16 cellular contexts compared by ENCODE assay signal in the genomic region with DNA sequence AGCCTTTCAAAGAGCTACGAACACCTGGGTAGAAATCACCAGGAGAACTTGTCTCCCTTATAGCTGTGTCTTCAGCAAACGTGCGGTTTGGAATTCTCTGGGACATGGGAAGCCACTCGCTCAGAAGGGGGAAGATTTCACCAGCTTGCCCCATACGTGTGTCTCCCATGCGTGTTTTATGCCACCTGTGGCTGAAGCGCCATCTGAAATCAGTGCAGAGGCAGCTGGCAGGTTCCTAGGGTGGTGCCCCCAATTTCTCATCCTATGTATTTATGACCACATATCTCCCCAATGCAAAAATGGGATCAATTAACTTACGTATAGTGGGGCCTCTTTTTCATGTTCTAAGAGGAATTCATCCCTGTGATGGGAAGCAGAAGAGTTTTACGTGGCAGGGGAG.
A peak's percentile ranks its signal among the peaks of the same experiment; 100 is the strongest.
DNase-seq lines count a peak whose midpoint lies in the region; ATAC-seq and TF ChIP-seq lines count a peak whose summit lies in the region.
"Had no signal": no experiment of that assay in that cellular context is flagged by ENCODE, and none has a peak within 500 bp of the region (broad histone marks: within the 10 kb centered on the region; RNA-seq: fewer than 3 reads in every experiment).

No MANE protein-coding gene starts in this region.

- intact Hi-C loops in testis (cut with DNase I; ENCODE audit: low total_unique reads): no loop called here

- H3K79me2 ChIP-seq in osteoblast (ENCODE audit: insufficient read depth, low read length): no peaks in the 10 kb centered on the region

- H2AFZ ChIP-seq in osteoblast (ENCODE audit: low read length): no peak overlapping the region
- H2AFZ ChIP-seq: GM23248 had no signal

- no peaks in the 10 kb centered on the region for H3K36me3 ChIP-seq in osteoblast (ENCODE audit: insufficient read depth, low read length)
- no peaks in the 10 kb centered on the region for H3K36me3 ChIP-seq in testis (ENCODE audit: low read depth, missing control alignments)
- H3K36me3 ChIP-seq: BLaER1 treated with 17β-estradiol and CSF1 and Interleukin-3, amounts not matched to agents 10 nM and 100 nM; HAP-1 had no signal

- no peaks in the 10 kb centered on the region for H3K9me3 ChIP-seq in osteoblast (ENCODE audit: low read depth, low read length)
- no peaks in the 10 kb centered on the region for H3K9me3 ChIP-seq in testis
- H3K9me3 ChIP-seq: BLaER1 treated with 17β-estradiol and CSF1 and Interleukin-3, amounts not matched to agents 10 nM and 100 nM; HAP-1 had no signal

- no peaks in the 10 kb centered on the region for H3K36me3 Mint-ChIP-seq in WTC11
- H3K36me3 Mint-ChIP-seq: CD8-positive, alpha-beta T cell had no signal

- POLR2A ChIA-PET in WTC11 (lab: Charles Lee): no interaction called here

- no peaks in the 10 kb centered on the region for H3K27me3 Mint-ChIP-seq in WTC11 (ENCODE audit: low read depth)
- H3K27me3 Mint-ChIP-seq: B cell had no signal

- no peak overlapping the region for H3K27ac Mint-ChIP-seq in WTC11
- H3K27ac Mint-ChIP-seq: B cell; CD8-positive, alpha-beta T cell had no signal

- WGBS in testis, 2 donors: 92 to 93% methylated on average over 9 of the region's 9 CpGs

- peaks cover 6% of the 10 kb centered on the region; the same call in 1 of the 2 replicates for H3K4me1 Mint-ChIP-seq in WTC11
- H3K4me1 Mint-ChIP-seq: B cell had no signal

- H3K4me3 Mint-ChIP-seq in WTC11: no peak overlapping the region
- H3K4me3 Mint-ChIP-seq: B cell; CD8-positive, alpha-beta T cell had no signal

- CTCF ChIA-PET in WTC11 (lab: Charles Lee): interaction anchor here (0.8 to 3.2 kb wide), 2 partner anchors 56 to 444 kb away, joined by 3 to 8 read pairs; no protein-coding TSS in a partner anchor

- H3K4me2 ChIP-seq in osteoblast (ENCODE audit: insufficient read depth, low read length): no peak overlapping the region
- H3K4me2 ChIP-seq: BLaER1 treated with 17β-estradiol and CSF1 and Interleukin-3, amounts not matched to agents 10 nM and 100 nM had no signal

- H3K4me1 ChIP-seq in osteoblast (ENCODE audit: insufficient read depth, low read length) (no peaks in the 10 kb centered on the region), testis (no peaks in the 10 kb centered on the region)
- H3K4me1 ChIP-seq: HAP-1 had no signal

- no peaks in the 10 kb centered on the region for H3K9me3 Mint-ChIP-seq in WTC11
- H3K9me3 Mint-ChIP-seq: CD8-positive, alpha-beta T cell had no signal

- H3K27me3 ChIP-seq in osteoblast (ENCODE audit: insufficient read depth, low read length) (no peaks in the 10 kb centered on the region), testis (no peaks in the 10 kb centered on the region)

- no peak overlapping the region for H3K27ac ChIP-seq in osteoblast (ENCODE audit: low read depth, low read length)
- H3K27ac ChIP-seq in testis: no peak overlapping the region
- H3K27ac ChIP-seq: BLaER1 treated with 17β-estradiol and CSF1 and Interleukin-3, amounts not matched to agents 10 nM and 100 nM; GM23248 had no signal

- peak; percentile 10 for DNase-seq in activated CD8-positive, alpha-beta memory T cell treated with anti-CD3 and anti-CD28 coated beads, Interleukin-2, amount 50 U/mL, for 48 hours
- DNase-seq in activated CD8-positive, alpha-beta memory T cell treated with anti-CD3 and anti-CD28 coated beads, Interleukin-2, amount 50 U/mL, for 4 hours: no peak
- DNase-seq in WTC11 (ENCODE audit: low spot score) (peak; percentile 1), osteoblast (ENCODE audit: insufficient read length, low spot score, missing footprints) (peak; percentile 23), testis (peak; percentile 5), NCI-H2196 (lab: John Stamatoyannopoulos, UW; ENCODE audit: unreplicated experiment) (no peak), DMS53 (lab: John Stamatoyannopoulos, UW) (no peak)
- DNase-seq: Calu3, DND-41, EL, GM23248 had no signal

- no peak for TF ChIP-seq POLR2A in testis (IDR thresholded peaks at IDR 0.05)

- H3K4me3 ChIP-seq in osteoblast (ENCODE audit: insufficient read depth, low read length): no peak overlapping the region
- no peak overlapping the region for H3K4me3 ChIP-seq in testis
- H3K4me3 ChIP-seq: BLaER1 treated with 17β-estradiol and CSF1 and Interleukin-3, amounts not matched to agents 10 nM and 100 nM; GM12878; GM23248; HAP-1 had no signal

- no peaks in the 10 kb centered on the region for H4K20me1 ChIP-seq in osteoblast (ENCODE audit: insufficient read depth, low read length)
- H4K20me1 ChIP-seq: BLaER1 treated with 17β-estradiol and CSF1 and Interleukin-3, amounts not matched to agents 10 nM and 100 nM had no signal

- no peak for ATAC-seq in WTC11
- ATAC-seq: CD8-positive, alpha-beta T cell; GM12878 had no signal

- no peak for TF ChIP-seq CTCF in WTC11 (IDR thresholded peaks at IDR 0.05)
- TF ChIP-seq CTCF in osteoblast (IDR thresholded peaks at IDR 0.05; ENCODE audit: extremely low read depth, low read depth, low read length): no peak
- TF ChIP-seq CTCF in testis (IDR thresholded peaks at IDR 0.05): no peak

TF ChIP-seq in WTC11, 78 proteins besides CTCF, POLR2A, EP300 and RAD21:
- TF ChIP-seq FOXP4 (CRISPR knock-in tag; IDR thresholded peaks at IDR 0.05): no peak
- no peak for TF ChIP-seq ZNF532 (CRISPR knock-in tag; IDR thresholded peaks at IDR 0.05; ENCODE audit: borderline replicate concordance)
- TF ChIP-seq ZNF263 (CRISPR knock-in tag; IDR thresholded peaks at IDR 0.05; ENCODE audit: low read depth): no peak
- TF ChIP-seq ELF4 (CRISPR knock-in tag; IDR thresholded peaks at IDR 0.05; ENCODE audit: low read depth): no peak
- no peak for TF ChIP-seq ZNF671 (CRISPR knock-in tag; IDR thresholded peaks at IDR 0.05)
- no peak for TF ChIP-seq CREB1 (CRISPR knock-in tag; IDR thresholded peaks at IDR 0.05)
TF ChIP-seq in WTC11: peak in this region for 0.

Comparison
In these comparisons a context has a peak if more than half of its experiments do, and no peak if none do; other contexts are left out.
1. DNase-seq: peak in activated CD8-positive, alpha-beta memory T cell treated with anti-CD3 and anti-CD28 coated beads, Interleukin-2, amount 50 U/mL, for 48 hours (single experiment), WTC11 (single experiment), osteoblast (single experiment) and testis (single experiment); none in activated CD8-positive, alpha-beta memory T cell treated with anti-CD3 and anti-CD28 coated beads, Interleukin-2, amount 50 U/mL, for 4 hours (single experiment), NCI-H2196 (single experiment) and DMS53 (single experiment).